Comparison of ENCODE assay signal across 5 cellular contexts in genomic region chr9:92571871-92572270, GRCh38. TPM values are rescaled to one million over a fixed set of nuclear protein-coding genes. Genes with fewer than 3 reads are reported as not detected.
"Had no signal": no experiment of that assay in that cellular context is flagged by ENCODE, and none has a peak within 500 bp of the region (broad histone marks: within the 10 kb centered on the region; RNA-seq: fewer than 3 reads in every experiment).

No MANE protein-coding gene starts in this region.

RNA-seq across cellular contexts. Expression of gene ECM2, which starts 36.1 kb away (rescaled TPM):
- total RNA-seq: OCI-LY7, PC-3, SJCRH30, SK-MEL-5, T-cell had no signal
